Comparison of ENCODE assay signal across 8 cellular contexts in the genomic region with DNA sequence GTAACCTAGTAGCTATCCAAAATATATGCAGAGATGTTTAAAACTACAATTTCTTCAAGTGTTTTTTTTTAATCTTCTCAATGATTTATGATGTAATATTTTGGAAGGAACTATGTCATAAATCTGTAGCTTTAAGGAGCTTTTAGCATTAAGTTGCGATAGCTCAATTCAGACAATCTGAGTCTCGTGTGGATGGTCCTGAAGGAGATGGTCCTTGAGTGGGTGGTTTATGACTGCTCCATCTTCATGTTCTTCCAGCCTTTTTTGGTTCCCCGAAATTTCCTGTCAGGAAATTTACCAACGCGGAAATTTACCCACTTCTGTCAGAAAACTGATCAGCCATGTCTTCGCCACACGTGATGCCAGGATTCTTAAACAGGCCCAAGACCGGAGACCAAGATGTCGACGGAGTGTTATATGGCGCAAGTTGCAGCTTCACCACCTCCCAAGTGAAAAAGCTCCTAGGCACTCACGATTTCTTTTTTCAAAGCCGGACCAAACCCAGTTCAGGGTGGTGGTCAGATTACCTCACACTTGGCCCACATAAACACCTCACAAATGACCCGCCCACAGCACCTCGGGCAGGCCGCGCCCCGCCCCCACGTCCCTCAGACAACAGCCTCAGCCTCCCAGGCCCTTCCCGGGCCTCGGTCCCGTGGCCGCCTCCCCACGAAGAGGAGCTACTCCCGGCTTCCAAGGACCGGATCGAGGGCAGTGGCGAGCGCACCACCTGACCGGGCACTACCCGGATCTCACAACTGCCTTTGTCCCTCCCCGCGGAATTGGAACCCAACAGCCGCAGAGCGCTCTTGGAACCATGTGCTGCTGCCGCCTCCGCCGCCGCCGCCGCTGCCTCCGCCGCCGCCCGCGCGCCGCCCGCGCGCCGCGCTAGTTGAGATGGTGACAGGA. TPM values are rescaled to one million over a fixed set of nuclear protein-coding genes. Genes with fewer than 3 reads are reported as not detected.
DNase-seq lines count a peak whose midpoint lies in the region; ATAC-seq and TF ChIP-seq lines count a peak whose summit lies in the region.

MORC2 (minus strand) TSS at position 760 of the 909 bp plus-strand sequence. CDS start 885 bp downstream, outside the sequence.

- POLR2A ChIA-PET in PC-3 (lab: Charles Lee; ENCODE audit: unreplicated experiment): interaction anchor here (0.6 to 1.4 kb wide), 3 partner anchors 112 to 165 kb away, joined by 3 to 8 read pairs (median 4); partner anchors contain the start of genes SELENOM and SMTN

- H3K9ac ChIP-seq in PC-3 (ENCODE audit: low read length): peak within 1 kb of the TSS; percentile 93

- H3K9me2 ChIP-seq in PC-3 (replicated peaks; ENCODE audit: low read length): no peaks in the 10 kb centered on the region

- peak within 1 kb of the TSS; percentile 73 for H2AFZ ChIP-seq in PC-3 (ENCODE audit: low read length)

- H3K27me3 ChIP-seq in PC-3 (ENCODE audit: low read length) (no peaks in the 10 kb centered on the region), lower lobe of right lung (ENCODE audit: low read depth) (no peaks in the 10 kb centered on the region)

- H3K27ac ChIP-seq in PC-3 (ENCODE audit: low read length) (peak within 1 kb of the TSS; percentile 63), lower lobe of right lung (peak within 1 kb of the TSS; percentile 97), substantia nigra (ENCODE audit: low read depth, low read length, poor library complexity, severe bottlenecking) (peak within 1 kb of the TSS; percentile 83)

- no peaks in the 10 kb centered on the region for H3F3A ChIP-seq in PC-3 (ENCODE audit: low read length, unreplicated experiment)

- TSS peak; percentile 58 for BruUV-seq in PC-3 (replicated peaks; lab: Mats Ljungman, UMichigan)

- CTCF ChIA-PET in PC-3 (lab: Charles Lee): interaction anchor here (0.6 to 1.4 kb wide), 2 partner anchors 113 to 191 kb away, joined by 3 to 9 read pairs; partner anchors contain the start of gene SMTN

- ATAC-seq in GM18517 (IDR thresholded peaks at IDR 0.05; ENCODE audit: unreplicated experiment): peak; percentile 19
- peak; percentile 18 for ATAC-seq in HG03108 (IDR thresholded peaks at IDR 0.05; ENCODE audit: unreplicated experiment)
- peak; percentile 26 for ATAC-seq in PC-3
- peak; percentile 56 to 58 for ATAC-seq in lower lobe of right lung

- H3K4me1 ChIP-seq in PC-3 (ENCODE audit: insufficient read depth, low read length) (peaks cover 34% of the 10 kb centered on the region), lower lobe of right lung (peaks cover 35% of the 10 kb centered on the region)

- TF ChIP-seq CTCF in AG09309 (IDR thresholded peaks at IDR 0.05; ENCODE audit: control insufficient read depth, insufficient read depth, low read depth, low read length, missing control alignments): no peak
- TF ChIP-seq CTCF in PC-3 (conservative IDR thresholded peaks at IDR 0.05; ENCODE audit: low read depth, low read length): no peak
- no peak for TF ChIP-seq CTCF in lower lobe of right lung (IDR thresholded peaks at IDR 0.05)

- H3K36me3 ChIP-seq in PC-3 (ENCODE audit: low read depth, low read length): peaks cover 28% of the 10 kb centered on the region
- peaks cover 18% of the 10 kb centered on the region for H3K36me3 ChIP-seq in lower lobe of right lung

- peak within 1 kb of the TSS; percentile 64 for H3K4me3 ChIP-seq in AG09309 (ENCODE audit: control insufficient read depth, low read depth, low read length)
- H3K4me3 ChIP-seq in PC-3 (ENCODE audit: low read length): peak within 1 kb of the TSS; percentile 94
- peak within 1 kb of the TSS; percentile 85 for H3K4me3 ChIP-seq in lower lobe of right lung

- H3K4me2 ChIP-seq in PC-3 (ENCODE audit: low read length): peak within 1 kb of the TSS; percentile 98

- peaks cover 78% of the 10 kb centered on the region for H3K79me2 ChIP-seq in PC-3 (ENCODE audit: low read length)

- DNase-seq in AG09309 (ENCODE audit: low read depth) (no peak), PC-3 (peak; percentile 24), dermis microvascular lymphatic vessel endothelial cell (ENCODE audit: low read depth in 2 of 2) (peak; percentile 48 to 78), lower lobe of right lung (peak; percentile 86), substantia nigra (lab: John Stamatoyannopoulos, UW) (peak in 10 of 49 donors; percentile 31 to 81 (median 52)), amniotic stem cell (lab: John Stamatoyannopoulos, UW) (no peak)

- H4K20me1 ChIP-seq in PC-3 (ENCODE audit: low read length): peaks cover 30% of the 10 kb centered on the region

- H3K9me3 ChIP-seq in PC-3 (ENCODE audit: low read length) (no peaks in the 10 kb centered on the region), lower lobe of right lung (peaks cover 23% of the 10 kb centered on the region)

- intact Hi-C loops in PC-3 (cut with micrococcal nuclease): loop anchor here (2.0 kb wide), 1 partner anchor 115 kb away; no protein-coding TSS in a partner anchor
- intact Hi-C loops in lower lobe of right lung (cut with DNase I): no loop called here

RNA-seq across cellular contexts. Expression of gene MORC2, which starts in this region (rescaled TPM):
- 12.0 and 29.9 TPM in 2 replicates for total RNA-seq in PC-3 (2014; rRNA removed)
- total RNA-seq in dermis microvascular lymphatic vessel endothelial cell: 12.6 and 15.8 TPM in 2 replicates
- 19.3 TPM for total RNA-seq in lower lobe of right lung

Comparison
In these comparisons a context has a peak if more than half of its experiments do, and no peak if none do; other contexts are left out.
1. DNase-seq: peak in PC-3 (single experiment), dermis microvascular lymphatic vessel endothelial cell (2 of 2) and lower lobe of right lung (single experiment); none in AG09309 (single experiment) and amniotic stem cell (single experiment).
2. Peak in every context shown above with its lines, with median percentiles within 50 percentile points of each other: H3K4me3 ChIP-seq, ATAC-seq and H3K27ac ChIP-seq.